ENCODE assay signal across 2 cellular contexts in the genomic region with DNA sequence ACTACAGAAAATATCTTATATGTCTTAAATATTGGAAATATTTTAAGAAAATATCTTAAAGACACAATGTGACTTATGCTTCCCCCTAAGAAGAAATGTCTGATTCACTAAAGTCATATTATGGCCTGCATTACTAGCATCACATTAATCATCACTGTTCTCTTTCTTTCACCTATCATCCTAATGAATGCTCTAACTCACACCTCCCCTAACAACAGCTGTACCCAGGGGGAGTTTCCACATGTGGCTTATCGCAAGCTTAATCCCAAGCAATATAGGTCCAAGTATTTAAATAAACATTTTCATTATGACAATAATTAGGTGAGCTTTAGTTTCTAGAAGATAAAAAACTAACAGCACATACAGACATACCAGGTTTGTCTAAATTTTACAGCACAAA.
TF ChIP-seq lines count a peak whose summit lies in the region.

No MANE protein-coding gene starts in this region.

TF ChIP-seq in IMR-90, 13 proteins besides CTCF, POLR2A, EP300 and RAD21:
- TF ChIP-seq RFX5 (IDR thresholded peaks at IDR 0.05; ENCODE audit: low read depth, low read length) (no peak), BHLHE40 (IDR thresholded peaks at IDR 0.05; ENCODE audit: low read depth, low read length) (no peak), CEBPB (IDR thresholded peaks at IDR 0.05; ENCODE audit: low read depth, low read length) (no peak), MXI1 (IDR thresholded peaks at IDR 0.05; ENCODE audit: borderline replicate concordance, low read depth, low read length) (no peak), NFE2L2 (IDR thresholded peaks at IDR 0.05; ENCODE audit: low read depth, low read length) (no peak)
- TF ChIP-seq, protein P1, sequence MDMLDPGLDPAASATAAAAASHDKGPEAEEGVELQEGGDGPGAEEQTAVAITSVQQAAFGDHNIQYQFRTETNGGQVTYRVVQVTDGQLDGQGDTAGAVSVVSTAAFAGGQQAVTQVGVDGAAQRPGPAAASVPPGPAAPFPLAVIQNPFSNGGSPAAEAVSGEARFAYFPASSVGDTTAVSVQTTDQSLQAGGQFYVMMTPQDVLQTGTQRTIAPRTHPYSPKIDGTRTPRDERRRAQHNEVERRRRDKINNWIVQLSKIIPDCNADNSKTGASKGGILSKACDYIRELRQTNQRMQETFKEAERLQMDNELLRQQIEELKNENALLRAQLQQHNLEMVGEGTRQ (IDR thresholded peaks at IDR 0.05; ENCODE audit: low read depth, low read length), result no peak

TF ChIP-seq in GM12878, 131 proteins besides CTCF, POLR2A, EP300 and RAD21:
- TF ChIP-seq, protein P2, sequence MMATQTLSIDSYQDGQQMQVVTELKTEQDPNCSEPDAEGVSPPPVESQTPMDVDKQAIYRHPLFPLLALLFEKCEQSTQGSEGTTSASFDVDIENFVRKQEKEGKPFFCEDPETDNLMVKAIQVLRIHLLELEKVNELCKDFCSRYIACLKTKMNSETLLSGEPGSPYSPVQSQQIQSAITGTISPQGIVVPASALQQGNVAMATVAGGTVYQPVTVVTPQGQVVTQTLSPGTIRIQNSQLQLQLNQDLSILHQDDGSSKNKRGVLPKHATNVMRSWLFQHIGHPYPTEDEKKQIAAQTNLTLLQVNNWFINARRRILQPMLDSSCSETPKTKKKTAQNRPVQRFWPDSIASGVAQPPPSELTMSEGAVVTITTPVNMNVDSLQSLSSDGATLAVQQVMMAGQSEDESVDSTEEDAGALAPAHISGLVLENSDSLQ (IDR thresholded peaks at IDR 0.05), result 0 out of 2 replicates have a peak, but pooled peaks have one; percentile 10
- TF ChIP-seq CHD2 (IDR thresholded peaks at IDR 0.05; ENCODE audit: borderline replicate concordance, low read depth, low read length) (no peak), GATAD2B (conservative IDR thresholded peaks at IDR 0.05; ENCODE audit: low read depth) (no peak)
- TF ChIP-seq, protein P3, sequence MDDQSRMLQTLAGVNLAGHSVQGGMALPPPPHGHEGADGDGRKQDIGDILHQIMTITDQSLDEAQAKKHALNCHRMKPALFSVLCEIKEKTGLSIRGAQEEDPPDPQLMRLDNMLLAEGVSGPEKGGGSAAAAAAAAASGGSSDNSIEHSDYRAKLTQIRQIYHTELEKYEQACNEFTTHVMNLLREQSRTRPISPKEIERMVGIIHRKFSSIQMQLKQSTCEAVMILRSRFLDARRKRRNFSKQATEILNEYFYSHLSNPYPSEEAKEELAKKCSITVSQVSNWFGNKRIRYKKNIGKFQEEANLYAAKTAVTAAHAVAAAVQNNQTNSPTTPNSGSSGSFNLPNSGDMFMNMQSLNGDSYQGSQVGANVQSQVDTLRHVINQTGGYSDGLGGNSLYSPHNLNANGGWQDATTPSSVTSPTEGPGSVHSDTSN (IDR thresholded peaks at IDR 0.05; ENCODE audit: insufficient replicate concordance, low read depth, low read length), result no peak
